12 cellular contexts compared by ENCODE assay signal in the genomic region with DNA sequence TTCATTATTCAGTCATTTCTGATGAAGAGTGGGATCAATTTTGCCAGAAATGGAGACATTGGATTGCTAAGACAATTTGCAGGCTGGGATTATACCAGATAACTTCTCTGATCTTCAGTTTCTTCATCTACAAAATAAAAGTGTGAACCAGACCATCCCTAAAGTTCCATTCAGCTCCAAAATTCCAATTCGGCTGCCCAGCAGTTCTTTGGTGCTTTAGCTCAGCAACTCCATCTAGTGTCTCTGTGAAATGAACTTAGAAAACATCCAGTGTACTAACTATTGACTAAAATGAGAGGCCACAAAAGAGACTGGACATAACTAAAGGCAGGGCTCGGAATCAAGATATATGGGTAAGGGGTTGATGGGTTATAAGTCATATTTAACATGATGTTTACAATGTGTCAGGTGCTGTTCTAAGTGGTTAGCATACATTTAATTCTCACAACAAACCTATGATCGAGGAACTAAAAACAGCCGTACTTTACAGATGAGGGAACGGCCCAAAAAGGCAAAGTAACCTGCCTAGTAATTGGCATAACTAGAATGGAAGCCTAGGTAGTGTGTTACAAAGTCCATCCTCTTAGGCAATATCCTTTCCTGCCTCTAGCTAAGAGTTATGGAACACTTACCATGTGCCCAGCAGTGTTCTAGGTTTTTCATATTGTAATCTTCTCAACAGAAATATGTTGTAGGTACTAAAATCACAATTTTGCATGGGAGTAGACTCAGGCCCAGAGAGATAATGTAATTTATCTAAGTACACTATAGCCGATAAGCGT. TPM values are rescaled to one million over a fixed set of nuclear protein-coding genes. Genes with fewer than 3 reads are reported as not detected.
DNase-seq lines count a peak whose midpoint lies in the region; ATAC-seq, FAIRE-seq and TF ChIP-seq lines count a peak whose summit lies in the region.
"Had no signal": no experiment of that assay in that cellular context is flagged by ENCODE, and none has a peak within 500 bp of the region (broad histone marks: within the 10 kb centered on the region; RNA-seq: fewer than 3 reads in every experiment).

No MANE protein-coding gene starts in this region.

- no peaks in the 10 kb centered on the region for H3K4me1 ChIP-seq in vagina

- no peak overlapping the region for H3K4me3 ChIP-seq in bronchial epithelial cell (ENCODE audit: low read depth, low read length)
- H3K4me3 ChIP-seq in kidney epithelial cell (ENCODE audit: low read depth, low read length), result no peak overlapping the region
- H3K4me3 ChIP-seq in vagina, result no peak overlapping the region

- intact Hi-C loops in Right ventricle myocardium inferior (cut with DNase I) (loop anchor here (2.0 to 5.0 kb wide), 2 partner anchors 50 to 198 kb away; no protein-coding TSS in a partner anchor), cardiac septum (cut with DNase I) (loop anchor here (2.0 kb wide), 1 partner anchor 196 kb away; no protein-coding TSS in a partner anchor), vagina (cut with DNase I) (loop anchor here (5.0 kb wide), 1 partner anchor 53 kb away; no protein-coding TSS in a partner anchor)

- no peaks in the 10 kb centered on the region for H3K27me3 ChIP-seq in bronchial epithelial cell (ENCODE audit: control insufficient read depth, insufficient read depth, low read length)
- no peaks in the 10 kb centered on the region for H3K27me3 ChIP-seq in kidney epithelial cell (ENCODE audit: control insufficient read depth, insufficient read depth, low read length)
- no peaks in the 10 kb centered on the region for H3K27me3 ChIP-seq in vagina

- ATAC-seq in Right ventricle myocardium inferior (peak; percentile 50), GM21423 (IDR thresholded peaks at IDR 0.05; ENCODE audit: unreplicated experiment) (no peak)
- ATAC-seq: CD8-positive, alpha-beta T cell had no signal

- peak; percentile 28 for TF ChIP-seq CTCF in bronchial epithelial cell (IDR thresholded peaks at IDR 0.05; ENCODE audit: insufficient read depth, low read length, severe bottlenecking)
- TF ChIP-seq CTCF in kidney epithelial cell (IDR thresholded peaks at IDR 0.05; ENCODE audit: insufficient read depth, low read length, poor library complexity, severe bottlenecking), result peak; percentile 61
- peak; percentile 8 to 41 (median 33) for TF ChIP-seq CTCF in vagina (IDR thresholded peaks at IDR 0.05)

- H3K9me3 ChIP-seq in vagina, result no peaks in the 10 kb centered on the region

- no peak for FAIRE-seq in bronchial epithelial cell (lab: Jason Lieb, UNC)
- FAIRE-seq: islet of Langerhans had no signal

- no peak overlapping the region for H3K27ac ChIP-seq in vagina

- H3K36me3 ChIP-seq in bronchial epithelial cell (ENCODE audit: control insufficient read depth, insufficient read depth, low read length), result no peaks in the 10 kb centered on the region
- no peaks in the 10 kb centered on the region for H3K36me3 ChIP-seq in kidney epithelial cell (ENCODE audit: control insufficient read depth, insufficient read depth, low read length)
- H3K36me3 ChIP-seq in vagina, result no peaks in the 10 kb centered on the region

- no peak for TF ChIP-seq POLR2A in vagina (IDR thresholded peaks at IDR 0.05)

- DNase-seq in Right ventricle myocardium inferior (ENCODE audit: missing footprints), result no peak
- no peak for DNase-seq in cardiac septum (ENCODE audit: low spot score)
- DNase-seq in bronchial epithelial cell (ENCODE audit: low read depth), result peak; percentile 39
- DNase-seq in kidney epithelial cell (ENCODE audit: low read depth), result no peak
- DNase-seq in vagina (ENCODE audit: extremely low spot score in 2 of 2), result no peak
- no peak for DNase-seq in NCI-H446 (lab: John Stamatoyannopoulos, UW)
- no peak for DNase-seq in KG1 (lab: John Stamatoyannopoulos, UW)
- DNase-seq: activated CD8-positive, alpha-beta memory T cell treated with anti-CD3 and anti-CD28 coated beads, Interleukin-2, amount 50 U/mL, for 4 hours; CD8-positive, alpha-beta T cell; NCI-H345 had no signal

RNA-seq across cellular contexts. Expression of a gene that starts 17.0 kb away (rescaled TPM):
- total RNA-seq in Right ventricle myocardium inferior (3.7 TPM), cardiac septum (3.5 TPM), bronchial epithelial cell (0.79 and 1.3 TPM in 2 replicates), kidney epithelial cell (4.2 and 4.8 TPM in 2 replicates), vagina (2.7 TPM)
- total RNA-seq: CD8-positive, alpha-beta T cell had no signal

RNA-seq across cellular contexts. Expression of a gene that starts 17.4 kb away (rescaled TPM):
- total RNA-seq in Right ventricle myocardium inferior (70.9 TPM), cardiac septum (83.2 TPM), bronchial epithelial cell (4.7 and 5.5 TPM in 2 replicates), kidney epithelial cell (53.0 and 62.0 TPM in 2 replicates), vagina (8.8 TPM)
- total RNA-seq: CD8-positive, alpha-beta T cell had no signal

RNA-seq across cellular contexts. Expression of a gene that starts 21.2 kb away (rescaled TPM):
- 55.7 TPM for total RNA-seq in Right ventricle myocardium inferior
- 37.8 TPM for total RNA-seq in cardiac septum
- 41.1 and 42.1 TPM in 2 replicates for total RNA-seq in bronchial epithelial cell
- total RNA-seq in kidney epithelial cell, result 52.8 and 101 TPM in 2 replicates
- total RNA-seq in vagina, result 50.6 TPM
- total RNA-seq: CD8-positive, alpha-beta T cell had no signal
